In the genomic region with DNA sequence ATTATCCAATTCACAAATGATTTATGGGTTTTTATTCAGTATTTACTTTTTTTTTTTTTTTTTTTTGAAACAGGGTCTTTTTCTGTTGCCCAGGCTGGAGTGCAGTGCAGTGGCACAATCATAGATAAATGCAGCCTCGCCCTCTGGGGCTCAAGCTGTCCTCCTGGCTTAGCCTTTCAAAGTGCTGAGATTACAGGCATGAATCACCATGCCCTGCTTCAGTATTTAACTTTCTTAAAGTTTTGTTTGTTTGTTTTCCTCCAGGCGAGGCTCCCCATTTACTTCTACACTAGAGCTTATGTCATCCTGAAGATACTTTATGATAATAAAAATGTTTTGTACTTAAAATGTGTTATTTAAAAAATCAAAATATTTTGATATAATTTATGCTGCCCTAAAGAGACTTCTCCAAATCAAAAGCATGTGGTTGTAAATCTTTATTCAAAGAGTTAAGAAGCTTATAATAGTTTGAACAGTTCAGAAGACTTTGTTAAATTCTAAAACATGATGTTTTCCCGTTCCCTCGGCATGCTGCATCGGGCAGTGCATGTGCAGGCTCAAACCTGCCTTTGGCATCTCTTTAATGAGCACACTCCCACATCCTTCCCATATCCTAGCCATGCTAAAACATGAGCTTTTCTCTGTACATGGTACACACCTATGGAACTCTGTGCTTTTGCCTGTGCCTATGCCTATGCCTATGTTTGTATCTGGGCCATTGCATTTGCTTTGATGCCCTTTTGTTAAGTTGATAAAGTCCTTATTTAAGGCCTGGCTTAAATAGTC, we compare ENCODE assay signal across 20 cellular contexts. TPM values are rescaled to one million over a fixed set of nuclear protein-coding genes. Genes with fewer than 3 reads are reported as not detected.
DNase-seq lines count a peak whose midpoint lies in the region; ATAC-seq and TF ChIP-seq lines count a peak whose summit lies in the region.
"Had no signal": no experiment of that assay in that cellular context is flagged by ENCODE, and none has a peak within 500 bp of the region (broad histone marks: within the 10 kb centered on the region; RNA-seq: fewer than 3 reads in every experiment).

No MANE protein-coding gene starts in this region.

- H3K27ac ChIP-seq in stomach: peak overlapping the region in 3 of 5 donors; percentile 10 to 79 (median 70)
- H3K27ac ChIP-seq: dorsolateral prefrontal cortex, neural progenitor cell had no signal

- no peak for TF ChIP-seq EP300 in stomach (IDR thresholded peaks at IDR 0.05)

- peaks cover 4 to 7% of the 10 kb centered on the region in 2 donors for H3K27me3 Mint-ChIP-seq in natural killer cell (ENCODE audit: low read depth in 2 of 2)

- no peak for ATAC-seq in Right ventricle myocardium inferior
- ATAC-seq in natural killer cell: no peak
- ATAC-seq: activated CD4-positive, alpha-beta T cell treated with anti-CD3 and anti-CD28 coated beads for 36 hours; left lobe of liver had no signal

- H3K36me3 Mint-ChIP-seq in natural killer cell: no peaks in the 10 kb centered on the region
- H3K36me3 Mint-ChIP-seq: CD4-positive, alpha-beta memory T cell had no signal

- TF ChIP-seq CTCF in astrocyte of the spinal cord (IDR thresholded peaks at IDR 0.05; ENCODE audit: low read depth, low read length): no peak
- no peak for TF ChIP-seq CTCF in stomach (IDR thresholded peaks at IDR 0.05)
- TF ChIP-seq CTCF in GM10248 (IDR thresholded peaks at IDR 0.05; ENCODE audit: control extremely low read depth, extremely low read depth, low read depth, missing control alignments): no peak
- TF ChIP-seq CTCF in natural killer cell (IDR thresholded peaks at IDR 0.05): no peak

- 58 to 74% (median 64%) methylated on average over 5 of the region's 5 CpGs for WGBS in stomach, 5 donors

- no peaks in the 10 kb centered on the region for H3K27me3 ChIP-seq in stomach
- H3K27me3 ChIP-seq: dorsolateral prefrontal cortex, neural progenitor cell had no signal

- H3K9me3 ChIP-seq in stomach: no peaks in the 10 kb centered on the region

- CTCF ChIA-PET in GM10248 (lab: Yijun Ruan, JAX): interaction anchor here (1.6 to 6.2 kb wide), 2 partner anchors 11 to 39 kb away, joined by 5 to 25 read pairs; a partner anchor contains a TSS

- H3K4me3 ChIP-seq in astrocyte of the spinal cord (ENCODE audit: low read depth, low read length) (no peak overlapping the region), stomach (no peak overlapping the region)
- H3K4me3 ChIP-seq: dorsolateral prefrontal cortex, neural progenitor cell had no signal

- peaks cover 3 to 66% (median 44%) of the 10 kb centered on the region in 4 donors for H3K4me1 ChIP-seq in stomach

- no peaks in the 10 kb centered on the region for H3K4me1 Mint-ChIP-seq in natural killer cell
- H3K4me1 Mint-ChIP-seq: activated CD4-positive, alpha-beta T cell treated with anti-CD3 and anti-CD28 coated beads for 36 hours; CD4-positive, alpha-beta memory T cell had no signal

- no peaks in the 10 kb centered on the region for H3K9me3 Mint-ChIP-seq in natural killer cell
- H3K9me3 Mint-ChIP-seq: neural progenitor cell had no signal

- H3K4me3 Mint-ChIP-seq in natural killer cell: no peak overlapping the region
- H3K4me3 Mint-ChIP-seq: activated CD4-positive, alpha-beta T cell treated with anti-CD3 and anti-CD28 coated beads for 36 hours; CD4-positive, alpha-beta memory T cell; neural progenitor cell had no signal

- POLR2A ChIA-PET in GM10248 (lab: Yijun Ruan, JAX): no interaction called here

- no peak for TF ChIP-seq POLR2A in stomach (IDR thresholded peaks at IDR 0.05)

- H3K27ac Mint-ChIP-seq in natural killer cell: no peak overlapping the region
- H3K27ac Mint-ChIP-seq: activated CD4-positive, alpha-beta T cell treated with anti-CD3 and anti-CD28 coated beads for 36 hours; CD4-positive, alpha-beta memory T cell; neural progenitor cell had no signal

- peaks cover 3 to 14% (median 5%) of the 10 kb centered on the region in 4 donors for H3K36me3 ChIP-seq in stomach
- H3K36me3 ChIP-seq: neural progenitor cell had no signal

- intact Hi-C loops in stomach (cut with DNase I; ENCODE audit: low total_unique reads) (no loop called here), Right ventricle myocardium inferior (cut with DNase I) (loop anchor here (5.0 kb wide), 1 partner anchor 37 kb away; no protein-coding TSS in a partner anchor), natural killer cell (cut with micrococcal nuclease) (no loop called here)

- DNase-seq in LHCN-M2 (ENCODE audit: low read depth) (peak; percentile 59), astrocyte of the spinal cord (ENCODE audit: low read depth, low spot score) (peak; percentile 17), iris pigment epithelial cell (ENCODE audit: low read depth) (peak; percentile 63), stomach (no peak), cerebellum (ENCODE audit: low spot score) (no peak), Right ventricle myocardium inferior (ENCODE audit: missing footprints) (no peak), GM10248 (ENCODE audit: extremely low spot score) (no peak), natural killer cell (no peak)
- DNase-seq: activated CD4-positive, alpha-beta T cell treated with anti-CD3 and anti-CD28 coated beads for 36 hours; activated T-cell treated with anti-CD3 and anti-CD28 coated beads, Interleukin-2, amount 50 U/mL, for 1 hour; CD4-positive, alpha-beta memory T cell; dorsolateral prefrontal cortex; glutamatergic neuron; GOT3; NCI-H2227 treated with DMSO at 0.1 percent for 48 hours; OCI-M1; substantia nigra; T-helper 1 cell had no signal

- in situ Hi-C loops in astrocyte of the spinal cord (cut with HindIII; ENCODE audit: low sequenced_read_pairs): no loop called here

RNA-seq across cellular contexts. Expression of a gene that starts 11.1 kb away (rescaled TPM):
- total RNA-seq in LHCN-M2 (2014; rRNA removed) (10.0 and 13.4 TPM in 2 replicates), stomach (10 to 100 TPM in 4 of 5 donors, 1 to 10 TPM in 1; 4.5 to 24.0 (median 14.6) TPM), cerebellum (11.3 TPM), Right ventricle myocardium inferior (4.5 TPM), natural killer cell (1 to 10 TPM; 1.1 to 4.3 (median 3.9) TPM)
- 3.4 TPM for polyA plus RNA-seq in LHCN-M2 (2012)
- polyA plus RNA-seq in stomach: 10 to 100 TPM in 2 of 3 donors, 1 to 10 TPM in 1; 6.2 to 34.2 (median 18.8) TPM
- total RNA-seq: activated CD4-positive, alpha-beta T cell treated with anti-CD3 and anti-CD28 coated beads for 36 hours; CD4-positive, alpha-beta memory T cell had no signal
- polyA plus RNA-seq: CD4-positive, alpha-beta memory T cell had no signal

RNA-seq across cellular contexts. Expression of a gene that starts 20.6 kb away (rescaled TPM):
- total RNA-seq in LHCN-M2 (2014; rRNA removed) (not detected in 2 replicates), stomach (1 to 10 TPM in 1 of 5 donors, not detected in 4; 2.8 TPM), cerebellum (266 TPM), Right ventricle myocardium inferior (not detected), natural killer cell (not detected)
- not detected for polyA plus RNA-seq in LHCN-M2 (2012)
- not detected for polyA plus RNA-seq in stomach
- total RNA-seq: activated CD4-positive, alpha-beta T cell treated with anti-CD3 and anti-CD28 coated beads for 36 hours; CD4-positive, alpha-beta memory T cell; left lobe of liver had no signal
- polyA plus RNA-seq: CD4-positive, alpha-beta memory T cell had no signal

Comparison
In these comparisons a context has a peak if more than half of its experiments do, and no peak if none do; other contexts are left out.
1. DNase-seq: peak in LHCN-M2 (single experiment), astrocyte of the spinal cord (single experiment) and iris pigment epithelial cell (single experiment); none in stomach (single experiment), cerebellum (single experiment), Right ventricle myocardium inferior (single experiment), GM10248 (single experiment) and natural killer cell (single experiment).
2. RNA of a gene that starts 20.6 kb away (total RNA-seq): 266 TPM in cerebellum (single experiment); not detected in LHCN-M2, 2.8 TPM in stomach, not detected in Right ventricle myocardium inferior (single experiment) and not detected in natural killer cell; every median in the first group is over 10 times any median in the second.